In genomic region chr6:133888931-133889556, GRCh38 we compare ENCODE assay signal across 8 cellular contexts. TPM values are rescaled to one million over a fixed set of nuclear protein-coding genes. Genes with fewer than 3 reads are reported as not detected.
DNase-seq lines count a peak whose midpoint lies in the region; ATAC-seq and TF ChIP-seq lines count a peak whose summit lies in the region.

Gene TCF21, plus strand, starts transcription at chr6:133889113. Its CDS starts 285 bp downstream, at chr6:133889398.

- H3K27ac ChIP-seq in PC-3 (ENCODE audit: low read length), result no peak within 1 kb of the TSS

- no peak for TF ChIP-seq CTCF in fibroblast of villous mesenchyme (IDR thresholded peaks at IDR 0.05; ENCODE audit: insufficient read depth, low read depth, low read length)
- no peak for TF ChIP-seq CTCF in PC-3 (conservative IDR thresholded peaks at IDR 0.05; ENCODE audit: low read depth, low read length)

- H2AFZ ChIP-seq in PC-3 (ENCODE audit: low read length), result no peak within 1 kb of the TSS

- intact Hi-C loops in PC-3 (cut with micrococcal nuclease), result no loop called here

- POLR2A ChIA-PET in naive thymus-derived CD8-positive, alpha-beta T cell (lab: Charles Lee), result no interaction called here
- POLR2A ChIA-PET in PC-3 (lab: Charles Lee; ENCODE audit: unreplicated experiment), result no interaction called here

- H4K20me1 ChIP-seq in PC-3 (ENCODE audit: low read length), result no peaks in the 10 kb centered on the region

- H3K27ac Mint-ChIP-seq in naive thymus-derived CD8-positive, alpha-beta T cell, result no peak within 1 kb of the TSS

- BruUV-seq in PC-3 (replicated peaks; lab: Mats Ljungman, UMichigan), result no TSS peak

- H3K4me3 ChIP-seq in MG63, result peak within 1 kb of the TSS; percentile 80
- H3K4me3 ChIP-seq in fibroblast of villous mesenchyme (ENCODE audit: low read depth, low read length), result peak within 1 kb of the TSS; percentile 79
- H3K4me3 ChIP-seq in PC-3 (ENCODE audit: low read length), result no peak within 1 kb of the TSS

- DNase-seq in A172 (ENCODE audit: low spot score) (peak; percentile 23), MG63 (peak; percentile 92), fibroblast of villous mesenchyme (ENCODE audit: low read depth) (peak; percentile 73), GM19240 (ENCODE audit: insufficient read length, low spot score) (no peak), SK-N-DZ (ENCODE audit: low spot score) (no peak), PC-3 (no peak)
- no peak for DNase-seq in naive thymus-derived CD8-positive, alpha-beta T cell

- H3K4me1 ChIP-seq in PC-3 (ENCODE audit: insufficient read depth, low read length), result 0 out of 2 replicates have a peak, but pooled peaks cover 5% of the 10 kb centered on the region

- H3K9ac ChIP-seq in PC-3 (ENCODE audit: low read length), result no peak within 1 kb of the TSS

- no peak for ATAC-seq in naive thymus-derived CD8-positive, alpha-beta T cell
- ATAC-seq in HG03280 (IDR thresholded peaks at IDR 0.05; ENCODE audit: unreplicated experiment), result no peak
- no peak for ATAC-seq in PC-3

- peaks cover 0 to 7% (median 0%) of the 10 kb centered on the region in 9 donors for H3K9me3 Mint-ChIP-seq in naive thymus-derived CD8-positive, alpha-beta T cell

- H3K9me2 ChIP-seq in PC-3 (replicated peaks; ENCODE audit: low read length), result no peaks in the 10 kb centered on the region

- H3K4me2 ChIP-seq in PC-3 (ENCODE audit: low read length), result no peak within 1 kb of the TSS

- H3K27me3 ChIP-seq in MG63, result no peaks in the 10 kb centered on the region
- H3K27me3 ChIP-seq in PC-3 (ENCODE audit: low read length), result peaks cover 48% of the 10 kb centered on the region

- H3K4me1 Mint-ChIP-seq in naive thymus-derived CD8-positive, alpha-beta T cell, result peaks cover 12 to 52% (median 34%) of the 10 kb centered on the region in 4 donors

- CTCF ChIA-PET in PC-3 (lab: Charles Lee), result no interaction called here

- H3F3A ChIP-seq in PC-3 (ENCODE audit: low read length, unreplicated experiment), result no peaks in the 10 kb centered on the region

- peak within 1 kb of the TSS in 9 of 10 donors; percentile 40 to 75 (median 56) for H3K4me3 Mint-ChIP-seq in naive thymus-derived CD8-positive, alpha-beta T cell

- peaks cover 0 to 7% (median 0%) of the 10 kb centered on the region in 3 donors for H3K36me3 Mint-ChIP-seq in naive thymus-derived CD8-positive, alpha-beta T cell

- H3K9me3 ChIP-seq in MG63, result no peaks in the 10 kb centered on the region
- H3K9me3 ChIP-seq in PC-3 (ENCODE audit: low read length), result no peaks in the 10 kb centered on the region

- H3K36me3 ChIP-seq in MG63 (peaks cover 49% of the 10 kb centered on the region), PC-3 (ENCODE audit: low read depth, low read length) (no peaks in the 10 kb centered on the region)

- H3K79me2 ChIP-seq in PC-3 (ENCODE audit: low read length), result no peaks in the 10 kb centered on the region

- H3K27me3 Mint-ChIP-seq in naive thymus-derived CD8-positive, alpha-beta T cell, result peaks cover 54 to 100% (median 80%) of the 10 kb centered on the region in 5 donors

RNA-seq across cellular contexts. Expression of gene TCF21, which starts in this region (rescaled TPM):
- not detected in 2 replicates for total RNA-seq in A172 (2014; rRNA removed; shearing (Covaris generic))
- 20.4 and 33.2 TPM in 2 replicates for total RNA-seq in MG63 (2014; rRNA removed; shearing (Covaris generic); ENCODE audit: low replicate concordance)
- total RNA-seq in fibroblast of villous mesenchyme (under 0.01 and 1.3 TPM in 2 replicates), PC-3 (2014; rRNA removed) (not detected in 2 replicates)
- total RNA-seq in naive thymus-derived CD8-positive, alpha-beta T cell, result not detected
- not detected for polyA plus RNA-seq in naive thymus-derived CD8-positive, alpha-beta T cell
- polyA plus RNA-seq in SK-N-DZ (2014; cell fraction: cytosol; rRNA removed), result not detected in 2 replicates
- polyA plus RNA-seq in SK-N-DZ (2014; cell fraction: nucleus; rRNA removed), result not detected in 2 replicates

Comparison
In these comparisons a context has a peak if more than half of its experiments do, and no peak if none do; other contexts are left out.
1. Peak in DNase-seq in A172; RNA of the gene not detected or under 1 TPM.
2. DNase-seq: peak in MG63 (single experiment) and fibroblast of villous mesenchyme (single experiment); none in naive thymus-derived CD8-positive, alpha-beta T cell (0 of 10), GM19240 (single experiment), SK-N-DZ (single experiment) and PC-3 (single experiment).